In the genomic region with DNA sequence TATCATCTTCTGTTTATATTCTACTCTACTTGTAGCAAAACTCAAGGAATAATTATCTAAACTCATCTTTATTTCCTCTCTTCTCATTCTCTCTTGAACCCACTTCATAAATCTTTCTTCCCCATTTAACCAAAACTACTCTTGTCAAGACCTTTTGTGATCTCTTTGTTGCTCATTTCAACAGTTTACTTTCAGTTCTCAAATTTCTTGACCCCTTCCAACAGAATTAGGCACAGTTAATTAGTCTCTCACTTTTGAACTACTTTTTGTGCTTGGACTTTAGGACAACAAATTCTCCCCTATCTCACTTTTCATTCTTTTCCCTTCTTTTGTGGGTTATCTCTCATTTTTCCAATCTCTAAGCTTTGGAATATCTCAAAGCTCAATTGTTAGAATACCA, we compare ENCODE assay signal across 26 cellular contexts. TPM values are rescaled to one million over a fixed set of nuclear protein-coding genes. Genes with fewer than 3 reads are reported as not detected.
DNase-seq lines count a peak whose midpoint lies in the region; ATAC-seq and TF ChIP-seq lines count a peak whose summit lies in the region.
"Had no signal": no experiment of that assay in that cellular context is flagged by ENCODE, and none has a peak within 500 bp of the region (broad histone marks: within the 10 kb centered on the region; RNA-seq: fewer than 3 reads in every experiment).

No MANE protein-coding gene starts in this region.

- peak; percentile 57 for ATAC-seq in GM18511 (IDR thresholded peaks at IDR 0.05; ENCODE audit: unreplicated experiment)
- peak; percentile 57 for ATAC-seq in GM21786 (IDR thresholded peaks at IDR 0.05; ENCODE audit: unreplicated experiment)
- no peak for ATAC-seq in HG02588 (IDR thresholded peaks at IDR 0.05; ENCODE audit: unreplicated experiment)
- ATAC-seq: activated naive CD8-positive, alpha-beta T cell treated with anti-CD3 and anti-CD28 coated beads, Interleukin-2, amount 50 U/mL, for 24 hours; left lobe of liver; naive thymus-derived CD8-positive, alpha-beta T cell; T-helper 17 cell had no signal

- no peak overlapping the region for H3K4me2 ChIP-seq in hepatocyte

- H3K9me2 ChIP-seq in hepatocyte (replicated peaks; ENCODE audit: insufficient read depth): no peaks in the 10 kb centered on the region

- H2AFZ ChIP-seq in hepatocyte: no peak overlapping the region

- no peaks in the 10 kb centered on the region for H3K36me3 ChIP-seq in hepatocyte (replicated peaks; ENCODE audit: insufficient read depth, low read depth)
- H3K36me3 ChIP-seq: upper lobe of left lung had no signal

- no peaks in the 10 kb centered on the region for H3K27me3 ChIP-seq in hepatocyte
- H3K27me3 ChIP-seq: upper lobe of left lung had no signal

- DNase-seq in MV-4-11 (lab: John Stamatoyannopoulos, UW): peak; percentile 92
- DNase-seq in caudate nucleus (lab: John Stamatoyannopoulos, UW): no peak
- no peak for DNase-seq in NCI-H1694 treated with DMSO at 0.1 percent for 48 hours (lab: John Stamatoyannopoulos, UW)
- DNase-seq in H4 (ENCODE audit: low spot score): no peak
- no peak for DNase-seq in hepatocyte (ENCODE audit: low spot score)
- DNase-seq: activated gamma-delta T cell; activated naive CD8-positive, alpha-beta T cell treated with anti-CD3 and anti-CD28 coated beads, Interleukin-2, amount 50 U/mL, for 24 hours; activated T-cell treated with anti-CD3 and anti-CD28 coated beads, Interleukin-2, amount 50 U/mL, for 1 hour; CD4-positive, alpha-beta memory T cell; cerebellar nuclear complex; DMS 273 treated with DMSO at 0.1 percent for 48 hours; GOT3; Karpas-422; naive thymus-derived CD8-positive, alpha-beta T cell; NCI-H1092 treated with DMSO at 0.1 percent for 48 hours; NCI-H2029; occipital lobe; retina; T-helper 17 cell; upper lobe of left lung had no signal

- no peaks in the 10 kb centered on the region for H3K4me1 ChIP-seq in hepatocyte (ENCODE audit: insufficient read depth)

- H3K4me3 ChIP-seq in hepatocyte: no peak overlapping the region
- H3K4me3 ChIP-seq: upper lobe of left lung had no signal

- peak overlapping the region; percentile 21 for H3K27ac ChIP-seq in caudate nucleus (ENCODE audit: low read depth, low read length)
- H3K27ac ChIP-seq in hepatocyte: no peak overlapping the region
- H3K27ac ChIP-seq: epithelial cell of prostate, HL-60, upper lobe of left lung had no signal

- no peaks in the 10 kb centered on the region for H3K79me2 ChIP-seq in hepatocyte

- no peak for TF ChIP-seq CTCF in hepatocyte (IDR thresholded peaks at IDR 0.05; ENCODE audit: poor library complexity)

- no peaks in the 10 kb centered on the region for H3K9me3 ChIP-seq in hepatocyte (ENCODE audit: low read depth)

- H4K20me1 ChIP-seq in hepatocyte (ENCODE audit: insufficient read depth, poor library complexity, severe bottlenecking): no peaks in the 10 kb centered on the region

RNA-seq across cellular contexts. Expression of a gene that starts 27.4 kb away (rescaled TPM):
- 22.6 and 27.6 TPM in 2 replicates for total RNA-seq in H4 (2014; rRNA removed; shearing (Covaris generic))
- 98.2 and 99.1 TPM in 2 replicates for total RNA-seq in hepatocyte
- 34.7 and 36.8 TPM in 2 replicates for polyA plus RNA-seq in hepatocyte
